ENCODE assay signal across 1 cellular context in genomic region chr7:116342125-116342524, GRCh38.
TF ChIP-seq lines count a peak whose summit lies in the region.

No MANE protein-coding gene starts in this region.

TF ChIP-seq in GM12878, 131 proteins besides CTCF, POLR2A, EP300 and RAD21 (continued from another document):
- TF ChIP-seq POLR2AphosphoS2 (IDR thresholded peaks at IDR 0.05; ENCODE audit: low read depth, low read length) (no peak), SRF (IDR thresholded peaks at IDR 0.05; ENCODE audit: low read depth in 2 of 2, low read length in 2 of 2) (no peak), SREBF1 (IDR thresholded peaks at IDR 0.05; ENCODE audit: low read length) (no peak), MYC (IDR thresholded peaks at IDR 0.05; ENCODE audit: insufficient read depth, insufficient read length, insufficient replicate concordance, low read length, severe bottlenecking) (no peak), TAF1 (IDR thresholded peaks at IDR 0.05; ENCODE audit: borderline replicate concordance, low read depth, low read length) (no peak)
- TF ChIP-seq, protein P1, sequence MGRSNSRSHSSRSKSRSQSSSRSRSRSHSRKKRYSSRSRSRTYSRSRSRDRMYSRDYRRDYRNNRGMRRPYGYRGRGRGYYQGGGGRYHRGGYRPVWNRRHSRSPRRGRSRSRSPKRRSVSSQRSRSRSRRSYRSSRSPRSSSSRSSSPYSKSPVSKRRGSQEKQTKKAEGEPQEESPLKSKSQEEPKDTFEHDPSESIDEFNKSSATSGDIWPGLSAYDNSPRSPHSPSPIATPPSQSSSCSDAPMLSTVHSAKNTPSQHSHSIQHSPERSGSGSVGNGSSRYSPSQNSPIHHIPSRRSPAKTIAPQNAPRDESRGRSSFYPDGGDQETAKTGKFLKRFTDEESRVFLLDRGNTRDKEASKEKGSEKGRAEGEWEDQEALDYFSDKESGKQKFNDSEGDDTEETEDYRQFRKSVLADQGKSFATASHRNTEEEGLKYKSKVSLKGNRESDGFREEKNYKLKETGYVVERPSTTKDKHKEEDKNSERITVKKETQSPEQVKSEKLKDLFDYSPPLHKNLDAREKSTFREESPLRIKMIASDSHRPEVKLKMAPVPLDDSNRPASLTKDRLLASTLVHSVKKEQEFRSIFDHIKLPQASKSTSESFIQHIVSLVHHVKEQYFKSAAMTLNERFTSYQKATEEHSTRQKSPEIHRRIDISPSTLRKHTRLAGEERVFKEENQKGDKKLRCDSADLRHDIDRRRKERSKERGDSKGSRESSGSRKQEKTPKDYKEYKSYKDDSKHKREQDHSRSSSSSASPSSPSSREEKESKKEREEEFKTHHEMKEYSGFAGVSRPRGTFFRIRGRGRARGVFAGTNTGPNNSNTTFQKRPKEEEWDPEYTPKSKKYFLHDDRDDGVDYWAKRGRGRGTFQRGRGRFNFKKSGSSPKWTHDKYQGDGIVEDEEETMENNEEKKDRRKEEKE (IDR thresholded peaks at IDR 0.05), result no peak
